In genomic region chr5:173123416-173123815, GRCh38 we compare ENCODE assay signal across 24 cellular contexts. TPM values are rescaled to one million over a fixed set of nuclear protein-coding genes. Genes with fewer than 3 reads are reported as not detected.
DNase-seq lines count a peak whose midpoint lies in the region; ATAC-seq and TF ChIP-seq lines count a peak whose summit lies in the region.
"Had no signal": no experiment of that assay in that cellular context is flagged by ENCODE, and none has a peak within 500 bp of the region (broad histone marks: within the 10 kb centered on the region; RNA-seq: fewer than 3 reads in every experiment).

No MANE protein-coding gene starts in this region.

- intact Hi-C loops in right lobe of liver (cut with DNase I), result no loop called here

- no peak for TF ChIP-seq POLR2A in right lobe of liver (IDR thresholded peaks at IDR 0.05)

- WGBS in right lobe of liver (ENCODE audit: insufficient coverage, low coverage, low lambda C conversion rate, missing lambda C conversion rate), result 47% methylated on average over 3 of the region's 3 CpGs

- peaks cover 16% of the 10 kb centered on the region for H3K36me3 Mint-ChIP-seq in activated CD8-positive, alpha-beta T cell treated with anti-CD3 and anti-CD28 coated beads, Interleukin-2, amount 10 ng/mL, durations not matched to agents 7 days and 5 days (ENCODE audit: low read depth)

- H3K4me1 Mint-ChIP-seq in activated CD8-positive, alpha-beta T cell treated with anti-CD3 and anti-CD28 coated beads, Interleukin-2, amount 10 ng/mL, durations not matched to agents 7 days and 5 days (ENCODE audit: low read depth), result no peaks in the 10 kb centered on the region
- H3K4me1 Mint-ChIP-seq: activated naive CD8-positive, alpha-beta T cell treated with anti-CD3 and anti-CD28 coated beads for 36 hours; neural crest cell had no signal

- CTCF ChIA-PET in activated CD8-positive, alpha-beta T cell treated with anti-CD3 and anti-CD28 coated beads, Interleukin-2, amount 10 ng/mL, durations not matched to agents 7 days and 5 days (lab: Charles Lee), result no interaction called here

- H3K27ac ChIP-seq in right lobe of liver, result no peak overlapping the region
- H3K27ac ChIP-seq: foreskin keratinocyte, thyroid gland had no signal

- peaks cover 0 to 18% (median 0%) of the 10 kb centered on the region in 4 donors for H3K36me3 ChIP-seq in right lobe of liver

- no peaks in the 10 kb centered on the region for H3K9me3 ChIP-seq in right lobe of liver
- H3K9me3 ChIP-seq: thyroid gland had no signal

- no peak for TF ChIP-seq CTCF in AG09309 (IDR thresholded peaks at IDR 0.05; ENCODE audit: control insufficient read depth, insufficient read depth, low read depth, low read length, missing control alignments)
- no peak for TF ChIP-seq CTCF in epithelial cell of proximal tubule (conservative IDR thresholded peaks at IDR 0.05; ENCODE audit: low read depth, low read length)
- TF ChIP-seq CTCF in right lobe of liver (IDR thresholded peaks at IDR 0.05), result no peak

- DNase-seq in AG09309 (ENCODE audit: low read depth) (peak; percentile 16), M059J (ENCODE audit: low read depth) (peak; percentile 3), epithelial cell of proximal tubule (ENCODE audit: low read depth) (peak; percentile 42), right lobe of liver (peak in 2 of 3 donors; percentile 26 to 70), NCI-H69 (lab: John Stamatoyannopoulos, UW) (no peak), NCI-H2081 treated with DMSO at 0.1 percent for 48 hours (lab: John Stamatoyannopoulos, UW) (no peak)
- DNase-seq in activated CD8-positive, alpha-beta T cell treated with anti-CD3 and anti-CD28 coated beads, Interleukin-2, amount 10 ng/mL, durations not matched to agents 7 days and 5 days, result no peak
- DNase-seq: activated naive CD8-positive, alpha-beta T cell treated with anti-CD3 and anti-CD28 coated beads for 36 hours; AML-193; COR-L47; EL; foreskin keratinocyte; kidney glomerular epithelial cell; midbrain; NCI-H1436; NCI-H82; PC-3; stimulated activated naive B cell treated with anti-CD40 and anti-IgM and Interleukin-4, amounts not matched to agents 10 μg/mL and 1 μg/mL and 100 μg/mL, for 72 hours; thyroid gland had no signal

- H3K27me3 Mint-ChIP-seq in activated CD8-positive, alpha-beta T cell treated with anti-CD3 and anti-CD28 coated beads, Interleukin-2, amount 10 ng/mL, durations not matched to agents 7 days and 5 days (ENCODE audit: low read depth), result no peaks in the 10 kb centered on the region
- H3K27me3 Mint-ChIP-seq: activated naive CD8-positive, alpha-beta T cell treated with anti-CD3 and anti-CD28 coated beads for 36 hours; stimulated activated naive B cell treated with anti-CD40 and anti-IgM and Interleukin-4, amounts not matched to agents 10 μg/mL and 1 μg/mL and 100 μg/mL, for 72 hours had no signal

- H3K27ac Mint-ChIP-seq in activated CD8-positive, alpha-beta T cell treated with anti-CD3 and anti-CD28 coated beads, Interleukin-2, amount 10 ng/mL, durations not matched to agents 7 days and 5 days, result no peak overlapping the region
- H3K27ac Mint-ChIP-seq: activated naive CD8-positive, alpha-beta T cell treated with anti-CD3 and anti-CD28 coated beads for 36 hours; activated T-helper 1 cell treated with anti-CD3 and anti-CD28 coated beads, Interleukin-12 subunit alpha, Interleukin-12 subunit beta, Interleukin-2, Interleukin-4 antibody, amounts not matched to agents 30 ng/mL and 10 ng/mL and 1 ng/mL, durations not matched to agents 14 hours and 24 hours and 36 hours; stimulated activated naive B cell treated with anti-CD40 and anti-IgM and Interleukin-4, amounts not matched to agents 10 μg/mL and 1 μg/mL and 100 μg/mL, for 72 hours had no signal

- no peak overlapping the region for H3K4me3 Mint-ChIP-seq in activated CD8-positive, alpha-beta T cell treated with anti-CD3 and anti-CD28 coated beads, Interleukin-2, amount 10 ng/mL, durations not matched to agents 7 days and 5 days
- H3K4me3 Mint-ChIP-seq: activated naive CD8-positive, alpha-beta T cell treated with anti-CD3 and anti-CD28 coated beads for 36 hours; activated T-helper 1 cell treated with anti-CD3 and anti-CD28 coated beads, Interleukin-12 subunit alpha, Interleukin-12 subunit beta, Interleukin-2, Interleukin-4 antibody, amounts not matched to agents 30 ng/mL and 10 ng/mL and 1 ng/mL, durations not matched to agents 14 hours and 24 hours and 36 hours; neural crest cell; stimulated activated naive B cell treated with anti-CD40 and anti-IgM and Interleukin-4, amounts not matched to agents 10 μg/mL and 1 μg/mL and 100 μg/mL, for 72 hours had no signal

- no peak overlapping the region for H3K4me3 ChIP-seq in AG09309 (ENCODE audit: control insufficient read depth, low read depth, low read length)
- H3K4me3 ChIP-seq in epithelial cell of proximal tubule (ENCODE audit: low read depth, low read length), result no peak overlapping the region
- no peak overlapping the region for H3K4me3 ChIP-seq in right lobe of liver
- H3K4me3 ChIP-seq: thyroid gland had no signal

- H3K9me3 Mint-ChIP-seq in activated CD8-positive, alpha-beta T cell treated with anti-CD3 and anti-CD28 coated beads, Interleukin-2, amount 10 ng/mL, durations not matched to agents 7 days and 5 days (ENCODE audit: insufficient read depth), result peaks cover 5% of the 10 kb centered on the region

- ATAC-seq in right lobe of liver (peak; percentile 93 to 99 (median 98)), GM18909 (IDR thresholded peaks at IDR 0.05; ENCODE audit: poor library complexity, unreplicated experiment) (no peak)
- no peak for ATAC-seq in activated CD8-positive, alpha-beta T cell treated with anti-CD3 and anti-CD28 coated beads, Interleukin-2, amount 10 ng/mL, durations not matched to agents 7 days and 5 days
- ATAC-seq: activated CD4-positive, CD25-positive, alpha-beta regulatory T cell treated with anti-CD3 and anti-CD28 coated beads, Interleukin-2, amount 50 U/mL, for 24 hours; foreskin keratinocyte; HCT116; PC-3; stimulated activated naive B cell treated with anti-CD40 and anti-IgM and Interleukin-4, amounts not matched to agents 10 μg/mL and 1 μg/mL and 100 μg/mL, for 72 hours had no signal

- H3K27me3 ChIP-seq in right lobe of liver, result no peaks in the 10 kb centered on the region
- H3K27me3 ChIP-seq: foreskin keratinocyte, thyroid gland had no signal

- POLR2A ChIA-PET in activated CD8-positive, alpha-beta T cell treated with anti-CD3 and anti-CD28 coated beads, Interleukin-2, amount 10 ng/mL, durations not matched to agents 7 days and 5 days (lab: Charles Lee), result no interaction called here

- H3K4me1 ChIP-seq in right lobe of liver, result peaks cover 0 to 8% (median 0%) of the 10 kb centered on the region in 4 donors
- H3K4me1 ChIP-seq: foreskin keratinocyte, thyroid gland had no signal

RNA-seq across cellular contexts. Expression of gene BNIP1, which starts 20.9 kb away (rescaled TPM):
- 24.6 and 31.4 TPM in 2 replicates for total RNA-seq in M059J (2014; rRNA removed; shearing (Covaris generic))
- total RNA-seq in epithelial cell of proximal tubule (21.3 and 22.7 TPM in 2 replicates), right lobe of liver (1 to 10 TPM; 4.4 to 8.6 (median 4.8) TPM)
- 10 to 100 TPM; 14.3 to 14.5 TPM for total RNA-seq in activated CD8-positive, alpha-beta T cell treated with anti-CD3 and anti-CD28 coated beads, Interleukin-2, amount 10 ng/mL, durations not matched to agents 7 days and 5 days

Comparison
In these comparisons a context has a peak if more than half of its experiments do, and no peak if none do; other contexts are left out.
1. DNase-seq: peak in AG09309 (single experiment), M059J (single experiment), epithelial cell of proximal tubule (single experiment) and right lobe of liver (2 of 3); none in activated CD8-positive, alpha-beta T cell treated with anti-CD3 and anti-CD28 coated beads, Interleukin-2, amount 10 ng/mL, durations not matched to agents 7 days and 5 days (single experiment), NCI-H69 (single experiment) and NCI-H2081 treated with DMSO at 0.1 percent for 48 hours (single experiment).
2. ATAC-seq: peak in right lobe of liver (4 of 4); none in activated CD8-positive, alpha-beta T cell treated with anti-CD3 and anti-CD28 coated beads, Interleukin-2, amount 10 ng/mL, durations not matched to agents 7 days and 5 days (single experiment) and GM18909 (single experiment).